23 cellular contexts compared by ENCODE assay signal in the genomic region with DNA sequence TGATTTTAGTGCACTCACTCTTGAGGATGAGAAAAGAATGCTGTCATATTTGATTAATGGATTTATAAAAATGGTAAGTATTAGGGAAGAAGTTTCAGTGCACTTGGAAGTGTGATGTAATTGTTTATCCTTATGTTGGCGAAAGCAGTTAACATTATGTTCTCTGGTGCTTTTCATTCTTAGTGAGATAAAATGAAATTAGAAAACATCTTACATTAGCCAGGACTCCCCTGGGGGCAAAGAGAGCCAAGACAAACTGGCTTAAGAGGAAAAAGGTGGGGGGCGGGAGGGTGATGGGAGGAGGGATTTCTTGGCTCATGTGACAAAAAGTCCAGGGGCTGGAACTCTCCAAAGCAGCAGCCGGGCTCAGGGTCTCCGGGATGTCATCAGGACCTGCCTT.
DNase-seq lines count a peak whose midpoint lies in the region; ATAC-seq, FAIRE-seq and TF ChIP-seq lines count a peak whose summit lies in the region.
"Had no signal": no experiment of that assay in that cellular context is flagged by ENCODE, and none has a peak within 500 bp of the region (broad histone marks: within the 10 kb centered on the region; RNA-seq: fewer than 3 reads in every experiment).

No MANE protein-coding gene starts in this region.

- intact Hi-C loops in left ventricle myocardium superior (cut with micrococcal nuclease) (no loop called here), posterior cingulate gyrus (cut with DNase I) (no loop called here)

- H3K27me3 Mint-ChIP-seq in endothelial cell (ENCODE audit: unreplicated experiment): peaks cover 1% of the 10 kb centered on the region
- H3K27me3 Mint-ChIP-seq: activated naive CD8-positive, alpha-beta T cell treated with anti-CD3 and anti-CD28 coated beads, Interleukin-2, amount 50 U/mL, for 24 hours; activated T-helper 17 cell treated with anti-CD3 and anti-CD28 coated beads, Interleukin-2, amount 50 U/mL, for 72 hours; effector memory CD8-positive, alpha-beta T cell had no signal

- no peaks in the 10 kb centered on the region for H3K9me3 Mint-ChIP-seq in endothelial cell (ENCODE audit: unreplicated experiment)
- H3K9me3 Mint-ChIP-seq: activated naive CD8-positive, alpha-beta T cell treated with anti-CD3 and anti-CD28 coated beads, Interleukin-2, amount 50 U/mL, for 24 hours; activated T-helper 17 cell treated with anti-CD3 and anti-CD28 coated beads, Interleukin-2, amount 50 U/mL, for 72 hours; effector memory CD8-positive, alpha-beta T cell; HFFc6; T-helper 2 cell treated with Interferon-gamma antibody and Interleukin-4, amounts not matched to agents 5 μg/mL and 100 μg/mL, for 36 hours had no signal

- peaks cover 8% of the 10 kb centered on the region for H3K36me3 Mint-ChIP-seq in endothelial cell (ENCODE audit: low read depth, unreplicated experiment)

- H3K4me1 Mint-ChIP-seq in endothelial cell (ENCODE audit: unreplicated experiment): no peaks in the 10 kb centered on the region

- no peak overlapping the region for H3K27ac Mint-ChIP-seq in endothelial cell (ENCODE audit: unreplicated experiment)
- H3K27ac Mint-ChIP-seq: activated naive CD8-positive, alpha-beta T cell treated with anti-CD3 and anti-CD28 coated beads, Interleukin-2, amount 50 U/mL, for 24 hours; activated T-helper 17 cell treated with anti-CD3 and anti-CD28 coated beads, Interleukin-2, amount 50 U/mL, for 72 hours; effector memory CD8-positive, alpha-beta T cell; HFFc6; T-helper 2 cell treated with Interferon-gamma antibody and Interleukin-4, amounts not matched to agents 5 μg/mL and 100 μg/mL, for 36 hours had no signal

- peak; percentile 55 for FAIRE-seq in endometrium (lab: Jason Lieb, UNC)

- H3K4me3 Mint-ChIP-seq in endothelial cell (ENCODE audit: unreplicated experiment): no peak overlapping the region
- H3K4me3 Mint-ChIP-seq: activated naive CD8-positive, alpha-beta T cell treated with anti-CD3 and anti-CD28 coated beads, Interleukin-2, amount 50 U/mL, for 24 hours; activated T-helper 17 cell treated with anti-CD3 and anti-CD28 coated beads, Interleukin-2, amount 50 U/mL, for 72 hours; effector memory CD8-positive, alpha-beta T cell; HFFc6; T-helper 2 cell treated with Interferon-gamma antibody and Interleukin-4, amounts not matched to agents 5 μg/mL and 100 μg/mL, for 36 hours had no signal

- peak; percentile 7 for DNase-seq in SK-N-DZ (ENCODE audit: low spot score)
- peak; percentile 82 for DNase-seq in left ventricle myocardium superior
- peak; percentile 72 for DNase-seq in smooth muscle cell of the brain vasculature (ENCODE audit: low read depth, low spot score)
- no peak for DNase-seq in endothelial cell (ENCODE audit: low spot score)
- DNase-seq in posterior cingulate gyrus: no peak
- no peak for DNase-seq in NCI-H1694 treated with DMSO at 0.1 percent for 48 hours (lab: John Stamatoyannopoulos, UW)
- DNase-seq: activated naive CD8-positive, alpha-beta T cell treated with anti-CD3 and anti-CD28 coated beads, Interleukin-2, amount 50 U/mL, for 24 hours; Caco-2; cerebellar nuclear complex; effector memory CD8-positive, alpha-beta T cell; foreskin melanocyte; HFFc6; Karpas-422; lower lobe of right lung; NCI-H1092; NCI-H526; PC-3; stimulated activated CD4-positive, alpha-beta T cell treated with anti-CD3 and anti-CD28 coated beads, Interleukin-4, amount 100 ng/mL, for 1 hour had no signal

- TF ChIP-seq CTCF in endothelial cell (IDR thresholded peaks at IDR 0.05; ENCODE audit: unreplicated experiment): no peak

- ATAC-seq in left ventricle myocardium superior: peak; percentile 88
- no peak for ATAC-seq in GM19463 (IDR thresholded peaks at IDR 0.05; ENCODE audit: unreplicated experiment)
- ATAC-seq: activated CD4-positive, CD25-positive, alpha-beta regulatory T cell treated with anti-CD3 and anti-CD28 coated beads, Interleukin-2, amount 50 U/mL, for 24 hours; activated naive CD8-positive, alpha-beta T cell treated with anti-CD3 and anti-CD28 coated beads, Interleukin-2, amount 50 U/mL, for 24 hours; activated T-helper 17 cell treated with anti-CD3 and anti-CD28 coated beads, Interleukin-2, amount 50 U/mL, for 72 hours; effector memory CD8-positive, alpha-beta T cell; lower lobe of right lung; PC-3 had no signal

Comparison
In these comparisons a context has a peak if more than half of its experiments do, and no peak if none do; other contexts are left out.
1. DNase-seq: peak in SK-N-DZ (single experiment), left ventricle myocardium superior (single experiment) and smooth muscle cell of the brain vasculature (single experiment); none in endothelial cell (single experiment), posterior cingulate gyrus (0 of 10) and NCI-H1694 treated with DMSO at 0.1 percent for 48 hours (single experiment).